8 cellular contexts compared by ENCODE assay signal in genomic region chr2:176085861-176086771, GRCh38. TPM values are rescaled to one million over a fixed set of nuclear protein-coding genes. Genes with fewer than 3 reads are reported as not detected.
DNase-seq lines count a peak whose midpoint lies in the region; ATAC-seq and TF ChIP-seq lines count a peak whose summit lies in the region.

No MANE protein-coding gene starts in this region.

- no peaks in the 10 kb centered on the region for H3K36me3 Mint-ChIP-seq in osteocyte (ENCODE audit: unreplicated experiment)

- H3K4me1 Mint-ChIP-seq in osteocyte (ENCODE audit: unreplicated experiment): peaks cover 25% of the 10 kb centered on the region

- H3K4me3 Mint-ChIP-seq in osteocyte (ENCODE audit: unreplicated experiment): no peak overlapping the region

- in situ Hi-C loops in ACHN (cut with HindIII; ENCODE audit: low pct_ligation_motif_present, low pct_unique_long_range_greater_than_20kb, low sequenced_read_pairs): no loop called here

- peak; percentile 49 for TF ChIP-seq CTCF in GM10248 (IDR thresholded peaks at IDR 0.05; ENCODE audit: control extremely low read depth, extremely low read depth, low read depth, missing control alignments)
- peak; percentile 45 for TF ChIP-seq CTCF in osteocyte (IDR thresholded peaks at IDR 0.05)

- CTCF ChIA-PET in GM10248 (lab: Yijun Ruan, JAX): interaction anchor here (0.8 to 1.8 kb wide), 7 partner anchors 11 to 398 kb away, joined by 3 to 11 read pairs (median 3); no protein-coding TSS in a partner anchor

- H3K9me3 Mint-ChIP-seq in osteocyte (ENCODE audit: unreplicated experiment): no peaks in the 10 kb centered on the region

- peak; percentile 54 for DNase-seq in ACHN
- no peak for DNase-seq in GM10248 (ENCODE audit: extremely low spot score)
- peak; percentile 28 for DNase-seq in NCI-H82 treated with DMSO at 0.1 percent for 48 hours (lab: John Stamatoyannopoulos, UW; ENCODE audit: unreplicated experiment)
- peak; percentile 69 for DNase-seq in dermis blood vessel endothelial cell
- no peak for DNase-seq in osteocyte (ENCODE audit: extremely low spot score, unreplicated experiment)

- POLR2A ChIA-PET in GM10248 (lab: Yijun Ruan, JAX): no interaction called here

- ATAC-seq in GM21390 (IDR thresholded peaks at IDR 0.05; ENCODE audit: unreplicated experiment) (no peak), HG03442 (IDR thresholded peaks at IDR 0.05; ENCODE audit: unreplicated experiment) (no peak), HG02938 (IDR thresholded peaks at IDR 0.05; ENCODE audit: unreplicated experiment) (no peak)

- no peak overlapping the region for H3K27ac Mint-ChIP-seq in osteocyte (ENCODE audit: unreplicated experiment)

- peaks cover 96% of the 10 kb centered on the region for H3K27me3 Mint-ChIP-seq in osteocyte (ENCODE audit: unreplicated experiment)

RNA-seq across cellular contexts. Expression of gene EVX2, which starts 2.4 kb away (rescaled TPM):
- not detected in 2 replicates for total RNA-seq in dermis blood vessel endothelial cell
- total RNA-seq in osteocyte: not detected in 2 replicates

RNA-seq across cellular contexts. Expression of gene HOXD13, which starts 6.4 kb away (rescaled TPM):
- under 0.01 TPM in 1 of 2 replicates, not detected in the other for total RNA-seq in dermis blood vessel endothelial cell
- not detected in 2 replicates for total RNA-seq in osteocyte

RNA-seq across cellular contexts. Expression of gene HOXD12, which starts 13.5 kb away (rescaled TPM):
- not detected in 2 replicates for total RNA-seq in dermis blood vessel endothelial cell
- not detected in 2 replicates for total RNA-seq in osteocyte

RNA-seq across cellular contexts. Expression of gene HOXD11, which starts 21.0 kb away (rescaled TPM):
- 0.17 TPM in 1 of 2 replicates, not detected in the other for total RNA-seq in dermis blood vessel endothelial cell
- not detected in 2 replicates for total RNA-seq in osteocyte

RNA-seq across cellular contexts. Expression of gene HOXD10, which starts 30.5 kb away (rescaled TPM):
- total RNA-seq in dermis blood vessel endothelial cell (7.7 and 15.2 TPM in 2 replicates), osteocyte (not detected in 2 replicates)

Comparison
In these comparisons a context has a peak if more than half of its experiments do, and no peak if none do; other contexts are left out.
1. DNase-seq: peak in ACHN (single experiment), NCI-H82 treated with DMSO at 0.1 percent for 48 hours (single experiment) and dermis blood vessel endothelial cell (single experiment); none in GM10248 (single experiment) and osteocyte (single experiment).